In genomic region chr4:24583451-24584174, GRCh38 we compare ENCODE assay signal across 1 cellular context.
TF ChIP-seq lines count a peak whose summit lies in the region.

No MANE protein-coding gene starts in this region.

TF ChIP-seq in HepG2, 621 proteins besides CTCF, POLR2A, EP300 and RAD21 (continued from another document and continues in another):
- TF ChIP-seq SOX6 (IDR thresholded peaks at IDR 0.05) (no peak), SOX6 (CRISPR knock-in tag; IDR thresholded peaks at IDR 0.05) (0 out of 2 replicates have a peak, but pooled peaks have one; percentile 16), ZNF232 (CRISPR knock-in tag; IDR thresholded peaks at IDR 0.05; ENCODE audit: borderline replicate concordance) (peak; percentile 34; the same call in 1 of the 2 replicates), ZNF235 (CRISPR knock-in tag; IDR thresholded peaks at IDR 0.05; ENCODE audit: borderline replicate concordance) (0 out of 2 replicates have a peak, but pooled peaks have one; percentile 78), ZSCAN29 (CRISPR knock-in tag; conservative IDR thresholded peaks at IDR 0.05) (0 out of 2 replicates have a peak, but pooled peaks have one; percentile 16), HOXA9 (CRISPR knock-in tag; IDR thresholded peaks at IDR 0.05; ENCODE audit: borderline replicate concordance) (0 out of 2 replicates have a peak, but pooled peaks have one; percentile 47), E2F1 (CRISPR knock-in tag; IDR thresholded peaks at IDR 0.05) (peak; percentile 75), AKNA (CRISPR knock-in tag; IDR thresholded peaks at IDR 0.05; ENCODE audit: borderline replicate concordance) (no peak), SNAI1 (CRISPR knock-in tag; IDR thresholded peaks at IDR 0.05; ENCODE audit: borderline replicate concordance) (0 out of 2 replicates have a peak, but pooled peaks have one; percentile 29), TMF1 (CRISPR knock-in tag; IDR thresholded peaks at IDR 0.05; ENCODE audit: low read depth) (no peak), NKX3-1 (CRISPR knock-in tag; IDR thresholded peaks at IDR 0.05) (0 out of 2 replicates have a peak, but pooled peaks have one; percentile 30), TFDP2 (CRISPR knock-in tag; IDR thresholded peaks at IDR 0.05) (peak; percentile 12; the same call in 1 of the 2 replicates), FIP1L1 (IDR thresholded peaks at IDR 0.05; ENCODE audit: borderline replicate concordance, insufficient read depth, low read depth, low read length) (no peak), REL (CRISPR knock-in tag; conservative IDR thresholded peaks at IDR 0.05) (peak; percentile 82; the same call in 1 of the 2 replicates), ZNF292 (CRISPR knock-in tag; IDR thresholded peaks at IDR 0.05; ENCODE audit: borderline replicate concordance, low read depth) (0 out of 2 replicates have a peak, but pooled peaks have one; percentile 2), ATF7 (IDR thresholded peaks at IDR 0.05) (no peak), ATF7 (CRISPR knock-in tag; IDR thresholded peaks at IDR 0.05) (0 out of 2 replicates have a peak, but pooled peaks have one; percentile 14), ZBTB33 (CRISPR knock-in tag; IDR thresholded peaks at IDR 0.05) (no peak), ZC3H13 (CRISPR knock-in tag; IDR thresholded peaks at IDR 0.05) (peak; percentile 37; the same call in 1 of the 2 replicates), AHDC1 (CRISPR knock-in tag; IDR thresholded peaks at IDR 0.05; ENCODE audit: borderline replicate concordance) (0 out of 2 replicates have a peak, but pooled peaks have one; percentile 11), SAP130 (CRISPR knock-in tag; IDR thresholded peaks at IDR 0.05; ENCODE audit: low read depth) (peak; percentile 75), KDM5B (CRISPR knock-in tag; IDR thresholded peaks at IDR 0.05; ENCODE audit: borderline replicate concordance) (peak; percentile 59), TGIF2 (CRISPR knock-in tag; IDR thresholded peaks at IDR 0.05) (peak; percentile 44; the same call in 1 of the 2 replicates), ARID4A (CRISPR knock-in tag; IDR thresholded peaks at IDR 0.05; ENCODE audit: borderline replicate concordance) (peak; percentile 65), PATZ1 (CRISPR knock-in tag; IDR thresholded peaks at IDR 0.05) (peak; percentile 69), TSC22D2 (CRISPR knock-in tag; IDR thresholded peaks at IDR 0.05; ENCODE audit: borderline replicate concordance) (no peak), TEAD3 (CRISPR knock-in tag; optimal IDR thresholded peaks at IDR 0.05; ENCODE audit: borderline replicate concordance) (no peak), FOXK2 (IDR thresholded peaks at IDR 0.05) (0 out of 2 replicates have a peak, but pooled peaks have one; percentile 22), MED13 (CRISPR knock-in tag; IDR thresholded peaks at IDR 0.05) (peak; percentile 23; the same call in 1 of the 2 replicates), ZNF564 (CRISPR knock-in tag; IDR thresholded peaks at IDR 0.05) (no peak), MXD1 (CRISPR knock-in tag; IDR thresholded peaks at IDR 0.05) (peak; percentile 85; the same call in 1 of the 2 replicates)
